Comparison of ENCODE assay signal across 16 cellular contexts in genomic region chr20:61220131-61220530, GRCh38. TPM values are rescaled to one million over a fixed set of nuclear protein-coding genes. Genes with fewer than 3 reads are reported as not detected.
"Had no signal": no experiment of that assay in that cellular context is flagged by ENCODE, and none has a peak within 500 bp of the region (broad histone marks: within the 10 kb centered on the region; RNA-seq: fewer than 3 reads in every experiment).

No MANE protein-coding gene starts in this region.

- ATAC-seq: gastroesophageal sphincter, natural killer cell, sciatic nerve had no signal

- FAIRE-seq: endometrium, keratinocyte had no signal

- H3K4me3 ChIP-seq: esophagus muscularis mucosa, gastroesophageal sphincter, spleen, stomach, thoracic aorta had no signal

- DNase-seq: effector memory CD4-positive, alpha-beta T cell; glutamatergic neuron; immature natural killer cell; natural killer cell; posterior cingulate gyrus; spleen; stimulated activated naive CD4-positive, alpha-beta T cell; stomach; substantia nigra; trophoblast cell had no signal

- H3K36me3 ChIP-seq: esophagus muscularis mucosa, gastroesophageal sphincter, spleen, stomach, thoracic aorta had no signal

RNA-seq across cellular contexts. Expression of gene CDH4, which starts 31.9 kb away (rescaled TPM):
- total RNA-seq: thoracic aorta had no signal
